8 cellular contexts compared by ENCODE assay signal in genomic region chr7:129298268-129298893, GRCh38.
DNase-seq lines count a peak whose midpoint lies in the region; ATAC-seq, FAIRE-seq and TF ChIP-seq lines count a peak whose summit lies in the region.

No MANE protein-coding gene starts in this region.

- H3K4me3 ChIP-seq in CD4-positive, alpha-beta memory T cell (ENCODE audit: low read length in 2 of 2): no peak overlapping the region
- H3K4me3 ChIP-seq in HCT116 (replicated peaks in 1 of 2; ENCODE audit: low read depth in 1 of 2, low read length in 2 of 2) (no peak overlapping the region), PC-3 (ENCODE audit: low read length) (no peak overlapping the region), small intestine (ENCODE audit: low read depth in 1 of 2, low read length in 2 of 2) (no peak overlapping the region)

- H3K36me3 Mint-ChIP-seq in CD4-positive, alpha-beta memory T cell: peaks cover 1 to 14% of the 10 kb centered on the region in 2 donors
- H3K36me3 Mint-ChIP-seq in activated naive CD4-positive, alpha-beta T cell treated with anti-CD3 and anti-CD28 coated beads for 36 hours (ENCODE audit: low read depth): peaks cover 8% of the 10 kb centered on the region

- H3K4me2 ChIP-seq in HCT116 (ENCODE audit: low read length): no peak overlapping the region
- no peak overlapping the region for H3K4me2 ChIP-seq in PC-3 (ENCODE audit: low read length)

- H4K20me1 ChIP-seq in HCT116 (ENCODE audit: insufficient read depth) (no peaks in the 10 kb centered on the region), PC-3 (ENCODE audit: low read length) (no peaks in the 10 kb centered on the region)

- peak in 4 of 5 donors; percentile 22 to 45 (median 32) for DNase-seq in CD4-positive, alpha-beta memory T cell
- DNase-seq in HCT116 (ENCODE audit: low read depth, low spot score) (peak; percentile 26), PC-3 (peak; percentile 64), left cardiac atrium (peak; percentile 44), small intestine (peak; percentile 57), NK-92 (lab: John Stamatoyannopoulos, UW; ENCODE audit: unreplicated experiment) (no peak)
- peak; percentile 82 for DNase-seq in activated naive CD4-positive, alpha-beta T cell treated with anti-CD3 and anti-CD28 coated beads for 36 hours

- no peaks in the 10 kb centered on the region for H3K4me1 ChIP-seq in CD4-positive, alpha-beta memory T cell (ENCODE audit: insufficient read depth, low read length)
- peaks cover 4 to 11% of the 10 kb centered on the region in 2 experiments; a peak in 3 of 4 replicates for H3K4me1 ChIP-seq in HCT116 (ENCODE audit: control insufficient read depth in 1 of 2, insufficient read depth in 2 of 2, low read length in 2 of 2)
- H3K4me1 ChIP-seq in PC-3 (ENCODE audit: insufficient read depth, low read length): peaks cover 7% of the 10 kb centered on the region
- no peaks in the 10 kb centered on the region for H3K4me1 ChIP-seq in small intestine (ENCODE audit: control insufficient read depth in 2 of 2, insufficient read depth in 1 of 2, low read depth in 1 of 2, low read length in 1 of 2)

- POLR2A ChIA-PET in CD4-positive, alpha-beta memory T cell (lab: Charles Lee; ENCODE audit: partially characterized antibody): interaction anchor here (1.0 to 1.2 kb wide), 2 partner anchors 15 to 80 kb away, joined by 3 read pairs; no protein-coding TSS in a partner anchor
- POLR2A ChIA-PET in HCT116 (lab: Charles Lee): no interaction called here
- POLR2A ChIA-PET in PC-3 (lab: Charles Lee; ENCODE audit: unreplicated experiment): interaction anchor here (0.7 kb wide), 1 partner anchor 74 kb away, joined by 3 read pairs; the partner anchor contains the start of gene AHCYL2

- intact Hi-C loops in CD4-positive, alpha-beta memory T cell (cut with micrococcal nuclease): loop anchor here (1.0 kb wide), 2 partner anchors 27 to 80 kb away; no protein-coding TSS in a partner anchor
- intact Hi-C loops in HCT116 (cut with micrococcal nuclease) (loop anchor here (1.0 to 2.0 kb wide), 2 partner anchors 72 to 80 kb away; no protein-coding TSS in a partner anchor), PC-3 (cut with micrococcal nuclease) (loop anchor here (1.0 kb wide), 1 partner anchor 80 kb away; no protein-coding TSS in a partner anchor), left cardiac atrium (cut with DNase I) (loop anchor here (2.0 to 5.0 kb wide), 2 partner anchors 80 to 81 kb away; no protein-coding TSS in a partner anchor)
- intact Hi-C loops in activated naive CD4-positive, alpha-beta T cell treated with anti-CD3 and anti-CD28 coated beads for 36 hours (cut with micrococcal nuclease): loop anchor here (1.0 kb wide), 1 partner anchor 80 kb away; no protein-coding TSS in a partner anchor

- H3K36me3 ChIP-seq in CD4-positive, alpha-beta memory T cell (ENCODE audit: insufficient read depth, low read length): no peaks in the 10 kb centered on the region
- H3K36me3 ChIP-seq in HCT116 (ENCODE audit: control insufficient read depth in 1 of 2, insufficient read depth in 2 of 2, low read length in 2 of 2) (no peaks in the 10 kb centered on the region), PC-3 (ENCODE audit: low read depth, low read length) (no peaks in the 10 kb centered on the region), small intestine (ENCODE audit: control insufficient read depth in 2 of 2, insufficient read depth in 2 of 2, low read length in 2 of 2) (no peaks in the 10 kb centered on the region)

- H3K4me1 Mint-ChIP-seq in CD4-positive, alpha-beta memory T cell: peaks cover 0 to 1% (median 0%) of the 10 kb centered on the region in 4 donors
- H3K4me1 Mint-ChIP-seq in activated naive CD4-positive, alpha-beta T cell treated with anti-CD3 and anti-CD28 coated beads for 36 hours (ENCODE audit: low read depth): no peaks in the 10 kb centered on the region

- H3K27ac Mint-ChIP-seq in CD4-positive, alpha-beta memory T cell: peak overlapping the region in 1 of 7 donors; percentile 61
- no peak overlapping the region for H3K27ac Mint-ChIP-seq in activated naive CD4-positive, alpha-beta T cell treated with anti-CD3 and anti-CD28 coated beads for 36 hours

- no peak overlapping the region for H2AFZ ChIP-seq in HCT116 (ENCODE audit: low read depth, low read length, poor library complexity, severe bottlenecking)
- no peak overlapping the region for H2AFZ ChIP-seq in PC-3 (ENCODE audit: low read length)

- TF ChIP-seq POLR2A in HCT116 (IDR thresholded peaks at IDR 0.05; ENCODE audit: borderline replicate concordance, extremely low read depth, insufficient read depth, insufficient read length): no peak

- RAD21 ChIA-PET in HCT116 (lab: Charles Lee; ENCODE audit: low non-redundant PET in 1 of 2, low total read pairs in 2 of 2, uncharacterized antibody in 2 of 2, unreplicated experiment in 2 of 2): interaction anchor here (0.6 to 1.6 kb wide), 4 partner anchors 80 to 696 kb away, joined by 3 to 7 read pairs (median 4); no protein-coding TSS in a partner anchor

- CTCF ChIA-PET in CD4-positive, alpha-beta memory T cell (lab: Charles Lee; ENCODE audit: partially characterized antibody): interaction anchor here (0.7 to 7.9 kb wide), 18 partner anchors 9 to 135 kb away, joined by 3 to 153 read pairs (median 4); no protein-coding TSS in a partner anchor
- CTCF ChIA-PET in HCT116 (lab: Charles Lee) (interaction anchor here (0.6 to 2.5 kb wide), 15 partner anchors 10 to 712 kb away, joined by 3 to 48 read pairs (median 3); partner anchors contain the start of gene AHCYL2), PC-3 (lab: Charles Lee) (interaction anchor here (0.7 to 2.0 kb wide), 6 partner anchors 9 to 80 kb away, joined by 3 to 16 read pairs (median 4); no protein-coding TSS in a partner anchor)
- CTCF ChIA-PET in activated naive CD4-positive, alpha-beta T cell treated with anti-CD3 and anti-CD28 coated beads for 36 hours (lab: Charles Lee): interaction anchor here (0.5 to 6.6 kb wide), 29 partner anchors 9 to 984 kb away, joined by 3 to 112 read pairs (median 3); partner anchors contain the start of gene AHCYL2

- H3K79me2 ChIP-seq in HCT116 (ENCODE audit: insufficient read depth, low read length) (no peaks in the 10 kb centered on the region), PC-3 (ENCODE audit: low read length) (no peaks in the 10 kb centered on the region)

- FAIRE-seq in small intestine (lab: Jason Lieb, UNC): no peak

- WGBS in small intestine, 3 donors: 37 to 40% (median 38%) methylated on average over 3 of the region's 3 CpGs

- no peak overlapping the region for H3K4me3 Mint-ChIP-seq in CD4-positive, alpha-beta memory T cell
- H3K4me3 Mint-ChIP-seq in activated naive CD4-positive, alpha-beta T cell treated with anti-CD3 and anti-CD28 coated beads for 36 hours: no peak overlapping the region

- TF ChIP-seq CTCF in HCT116 (IDR thresholded peaks at IDR 0.05 in 2 of 3, conservative IDR thresholded peaks at IDR 0.05 in 1 of 3; ENCODE audit: borderline replicate concordance in 1 of 3, insufficient read depth in 1 of 3, low read depth in 2 of 3, low read length in 2 of 3): peak; percentile 75 to 89 (median 81)
- TF ChIP-seq CTCF in PC-3 (conservative IDR thresholded peaks at IDR 0.05; ENCODE audit: low read depth, low read length): peak; percentile 88

- no peaks in the 10 kb centered on the region for H3F3A ChIP-seq in PC-3 (ENCODE audit: low read length, unreplicated experiment)

- H3K9me2 ChIP-seq in HCT116 (ENCODE audit: insufficient read depth) (no peaks in the 10 kb centered on the region), PC-3 (replicated peaks; ENCODE audit: low read length) (no peaks in the 10 kb centered on the region)

- no peak overlapping the region for H3K27ac ChIP-seq in CD4-positive, alpha-beta memory T cell (ENCODE audit: low read depth, low read length)
- H3K27ac ChIP-seq in HCT116 (ENCODE audit: low read depth, low read length) (no peak overlapping the region), PC-3 (ENCODE audit: low read length) (no peak overlapping the region), small intestine (ENCODE audit: low read depth in 1 of 2, low read length in 1 of 2) (no peak overlapping the region)

- no peaks in the 10 kb centered on the region for H3K27me3 Mint-ChIP-seq in CD4-positive, alpha-beta memory T cell
- no peaks in the 10 kb centered on the region for H3K27me3 Mint-ChIP-seq in activated naive CD4-positive, alpha-beta T cell treated with anti-CD3 and anti-CD28 coated beads for 36 hours (ENCODE audit: low read depth)

- peak; percentile 81 for TF ChIP-seq RAD21 in HCT116 (IDR thresholded peaks at IDR 0.05; ENCODE audit: low read depth)

- no peaks in the 10 kb centered on the region for H3K27me3 ChIP-seq in CD4-positive, alpha-beta memory T cell (ENCODE audit: insufficient read depth, low read length)
- H3K27me3 ChIP-seq in HCT116 (ENCODE audit: insufficient read depth, low read length) (no peaks in the 10 kb centered on the region), PC-3 (ENCODE audit: low read length) (no peaks in the 10 kb centered on the region), small intestine (ENCODE audit: control insufficient read depth in 2 of 2, insufficient read depth in 2 of 2, low read length in 2 of 2) (no peaks in the 10 kb centered on the region)

- H3K9ac ChIP-seq in HCT116 (ENCODE audit: low read length) (no peak overlapping the region), PC-3 (ENCODE audit: low read length) (no peak overlapping the region)

- no peaks in the 10 kb centered on the region for H3K9me3 ChIP-seq in CD4-positive, alpha-beta memory T cell (ENCODE audit: control insufficient read depth in 1 of 2, low read length in 2 of 2)
- no peaks in the 10 kb centered on the region for H3K9me3 ChIP-seq in HCT116 (ENCODE audit: control insufficient read depth in 1 of 2, insufficient read depth in 1 of 2, low read depth in 1 of 2, low read length in 2 of 2)
- H3K9me3 ChIP-seq in PC-3 (ENCODE audit: low read length): no peaks in the 10 kb centered on the region
- no peaks in the 10 kb centered on the region for H3K9me3 ChIP-seq in small intestine (ENCODE audit: control insufficient read depth, low read depth)

- H3K9me3 Mint-ChIP-seq in CD4-positive, alpha-beta memory T cell: no peaks in the 10 kb centered on the region
- H3K9me3 Mint-ChIP-seq in activated naive CD4-positive, alpha-beta T cell treated with anti-CD3 and anti-CD28 coated beads for 36 hours: peaks cover 2% of the 10 kb centered on the region

- ATAC-seq in HCT116 (peak; percentile 58; the same call in 1 of the 2 replicates), PC-3 (0 out of 2 replicates have a peak, but pooled peaks have one; percentile 40), left cardiac atrium (no peak), GM18519 (IDR thresholded peaks at IDR 0.05; ENCODE audit: low FRiP score, unreplicated experiment) (no peak)

- no TSS peak for BruUV-seq in HCT116 (replicated peaks; lab: Mats Ljungman, UMichigan)
- no TSS peak for BruUV-seq in PC-3 (replicated peaks; lab: Mats Ljungman, UMichigan)

TF ChIP-seq in HCT116, 20 proteins besides CTCF, POLR2A, EP300 and RAD21 (continues in another document):
- TF ChIP-seq EZH2phosphoT487 (IDR thresholded peaks at IDR 0.05; ENCODE audit: borderline replicate concordance) (no peak), CEBPB (IDR thresholded peaks at IDR 0.05; ENCODE audit: low read depth) (no peak), POLR2AphosphoS5 (IDR thresholded peaks at IDR 0.05; ENCODE audit: low read depth, low read length) (no peak), EZH2 (IDR thresholded peaks at IDR 0.05) (no peak), CBX3 (IDR thresholded peaks at IDR 0.05; ENCODE audit: low read depth) (no peak), SP1 (IDR thresholded peaks at IDR 0.05; ENCODE audit: low read depth) (no peak)

Comparison
In these comparisons a context has a peak if more than half of its experiments do, and no peak if none do; other contexts are left out.
1. ATAC-seq: peak in HCT116 (single experiment) and PC-3 (single experiment); none in left cardiac atrium (0 of 2) and GM18519 (single experiment).